8 cellular contexts compared by ENCODE assay signal in genomic region chr3:87333393-87333892, GRCh38. TPM values are rescaled to one million over a fixed set of nuclear protein-coding genes. Genes with fewer than 3 reads are reported as not detected.
DNase-seq lines count a peak whose midpoint lies in the region; ATAC-seq, FAIRE-seq and TF ChIP-seq lines count a peak whose summit lies in the region.

No MANE protein-coding gene starts in this region.

- peak; percentile 75 for FAIRE-seq in bronchial epithelial cell (lab: Jason Lieb, UNC)

- no peaks in the 10 kb centered on the region for H3K4me1 ChIP-seq in adrenal gland (replicated peaks in 1 of 2)

- H3K36me3 ChIP-seq in bronchial epithelial cell (ENCODE audit: control insufficient read depth, insufficient read depth, low read length), result no peaks in the 10 kb centered on the region
- H3K36me3 ChIP-seq in adrenal gland (replicated peaks in 1 of 2), result no peaks in the 10 kb centered on the region

- H3K27ac Mint-ChIP-seq in activated naive CD4-positive, alpha-beta T cell treated with anti-CD3 and anti-CD28 coated beads, Interleukin-2, amount 10 ng/mL, durations not matched to agents 7 days and 5 days, result no peak overlapping the region

- no peak for TF ChIP-seq POLR2A in adrenal gland (IDR thresholded peaks at IDR 0.05)

- H3K27me3 ChIP-seq in bronchial epithelial cell (ENCODE audit: control insufficient read depth, insufficient read depth, low read length) (no peaks in the 10 kb centered on the region), adrenal gland (no peaks in the 10 kb centered on the region)

- H3K4me3 ChIP-seq in bronchial epithelial cell (ENCODE audit: low read depth, low read length), result no peak overlapping the region
- no peak overlapping the region for H3K4me3 ChIP-seq in adrenal gland

- no peaks in the 10 kb centered on the region for H3K9me3 Mint-ChIP-seq in activated naive CD4-positive, alpha-beta T cell treated with anti-CD3 and anti-CD28 coated beads, Interleukin-2, amount 10 ng/mL, durations not matched to agents 7 days and 5 days

- H3K36me3 Mint-ChIP-seq in activated naive CD4-positive, alpha-beta T cell treated with anti-CD3 and anti-CD28 coated beads, Interleukin-2, amount 10 ng/mL, durations not matched to agents 7 days and 5 days, result no peaks in the 10 kb centered on the region

- CTCF ChIA-PET in activated naive CD4-positive, alpha-beta T cell treated with anti-CD3 and anti-CD28 coated beads, Interleukin-2, amount 10 ng/mL, durations not matched to agents 7 days and 5 days (lab: Charles Lee), result interaction anchor here (0.8 to 2.2 kb wide), 3 partner anchors 17 to 686 kb away, joined by 3 to 8 read pairs (median 4); no protein-coding TSS in a partner anchor

- in situ Hi-C loops in KBM-7 (cut with MboI; ENCODE audit: low pct_unique_long_range_greater_than_20kb, low sequenced_read_pairs), result no loop called here

- no peaks in the 10 kb centered on the region for H3K9me3 ChIP-seq in adrenal gland (replicated peaks in 1 of 3)

- peaks cover 12% of the 10 kb centered on the region for H3K4me1 Mint-ChIP-seq in activated naive CD4-positive, alpha-beta T cell treated with anti-CD3 and anti-CD28 coated beads, Interleukin-2, amount 10 ng/mL, durations not matched to agents 7 days and 5 days

- TF ChIP-seq CTCF in bronchial epithelial cell (IDR thresholded peaks at IDR 0.05; ENCODE audit: insufficient read depth, low read length, severe bottlenecking) (no peak), adrenal gland (IDR thresholded peaks at IDR 0.05) (no peak)

- intact Hi-C loops in adrenal gland (cut with DNase I), result no loop called here

- H3K27ac ChIP-seq in adrenal gland, result no peak overlapping the region

- H3K27me3 Mint-ChIP-seq in activated naive CD4-positive, alpha-beta T cell treated with anti-CD3 and anti-CD28 coated beads, Interleukin-2, amount 10 ng/mL, durations not matched to agents 7 days and 5 days, result no peaks in the 10 kb centered on the region

- no peak overlapping the region for H3K4me3 Mint-ChIP-seq in activated naive CD4-positive, alpha-beta T cell treated with anti-CD3 and anti-CD28 coated beads, Interleukin-2, amount 10 ng/mL, durations not matched to agents 7 days and 5 days

- WGBS in adrenal gland, 4 donors, result 53 to 71% (median 70%) methylated on average over 5 of the region's 5 CpGs

- ATAC-seq in stimulated activated naive CD8-positive, alpha-beta T cell treated with anti-CD3 and anti-CD28 coated beads, Interleukin-15, Interleukin-2, amounts not matched to agents 100 U/mL and 50 U/mL, for 24 hours, result peak; percentile 95
- no peak for ATAC-seq in GM19324 (IDR thresholded peaks at IDR 0.05; ENCODE audit: low FRiP score, unreplicated experiment)

- DNase-seq in activated naive CD4-positive, alpha-beta T cell treated with Interleukin-2 at 50 U/mL for 16 hours, result peak; percentile 18
- no peak for DNase-seq in activated naive CD4-positive, alpha-beta T cell treated with anti-CD3 and anti-CD28 coated beads, Interleukin-2, amount 10 ng/mL, durations not matched to agents 7 days and 5 days
- peak; percentile 9 for DNase-seq in KBM-7
- DNase-seq in bronchial epithelial cell (ENCODE audit: low read depth), result peak; percentile 98
- no peak for DNase-seq in stimulated activated naive CD8-positive, alpha-beta T cell treated with anti-CD3 and anti-CD28 coated beads, Interleukin-15, Interleukin-2, amounts not matched to agents 100 U/mL and 50 U/mL, for 24 hours
- no peak for DNase-seq in AML-193 (lab: John Stamatoyannopoulos, UW)
- no peak for DNase-seq in adrenal gland

RNA-seq across cellular contexts. Expression of gene POU1F1, which starts 57.1 kb away (rescaled TPM):
- total RNA-seq in bronchial epithelial cell (not detected in 2 replicates), adrenal gland (not detected)
- polyA plus RNA-seq in adrenal gland, result not detected

Comparison
In these comparisons a context has a peak if more than half of its experiments do, and no peak if none do; other contexts are left out.
1. DNase-seq: peak in activated naive CD4-positive, alpha-beta T cell treated with Interleukin-2 at 50 U/mL for 16 hours (single experiment), KBM-7 (single experiment) and bronchial epithelial cell (single experiment); none in activated naive CD4-positive, alpha-beta T cell treated with anti-CD3 and anti-CD28 coated beads, Interleukin-2, amount 10 ng/mL, durations not matched to agents 7 days and 5 days (single experiment), stimulated activated naive CD8-positive, alpha-beta T cell treated with anti-CD3 and anti-CD28 coated beads, Interleukin-15, Interleukin-2, amounts not matched to agents 100 U/mL and 50 U/mL, for 24 hours (single experiment), AML-193 (0 of 2) and adrenal gland (0 of 7).